In genomic region chr15:52789601-52790165, GRCh38 we compare ENCODE assay signal across 8 cellular contexts. TPM values are rescaled to one million over a fixed set of nuclear protein-coding genes. Genes with fewer than 3 reads are reported as not detected.
DNase-seq lines count a peak whose midpoint lies in the region; ATAC-seq and TF ChIP-seq lines count a peak whose summit lies in the region.

No MANE protein-coding gene starts in this region.

- peak overlapping the region; percentile 64 to 73 (median 65) for H3K4me3 ChIP-seq in skeletal muscle tissue (ENCODE audit: low read length in 3 of 3)

- H3K9me3 Mint-ChIP-seq in activated B cell treated with CpG ODN at 0.5 μM for 24 hours (peaks cover 4% of the 10 kb centered on the region), glutamatergic neuron (ENCODE audit: unreplicated experiment) (peaks cover 32% of the 10 kb centered on the region)

- intact Hi-C loops in activated B cell treated with CpG ODN at 0.5 μM for 24 hours (cut with micrococcal nuclease) = loop anchor here (1.0 to 10.0 kb wide), 3 partner anchors 9 to 925 kb away; no protein-coding TSS in a partner anchor

- H3K4me3 Mint-ChIP-seq in activated B cell treated with CpG ODN at 0.5 μM for 24 hours = peak overlapping the region; percentile 75
- H3K4me3 Mint-ChIP-seq in glutamatergic neuron (ENCODE audit: unreplicated experiment) = peak overlapping the region; percentile 94

- no peaks in the 10 kb centered on the region for H3K36me3 ChIP-seq in skeletal muscle tissue (ENCODE audit: control insufficient read depth in 3 of 3, insufficient read depth in 3 of 3, low read length in 3 of 3)

- H3K27me3 ChIP-seq in skeletal muscle tissue (ENCODE audit: control insufficient read depth in 3 of 3, insufficient read depth in 3 of 3, low read length in 3 of 3) = peaks cover 76 to 91% (median 78%) of the 10 kb centered on the region in 3 donors

- CTCF ChIA-PET in activated B cell treated with CpG ODN at 0.5 μM for 24 hours (lab: Charles Lee) = no interaction called here

- DNase-seq in EL (peak; percentile 18), activated B cell treated with CpG ODN at 0.5 μM for 24 hours (no peak), glutamatergic neuron (peak; percentile 71)

- H3K27me3 Mint-ChIP-seq in activated B cell treated with CpG ODN at 0.5 μM for 24 hours = peaks cover 65% of the 10 kb centered on the region
- H3K27me3 Mint-ChIP-seq in glutamatergic neuron (ENCODE audit: unreplicated experiment) = peaks cover 26% of the 10 kb centered on the region

- peaks cover 28% of the 10 kb centered on the region for H3K4me1 Mint-ChIP-seq in activated B cell treated with CpG ODN at 0.5 μM for 24 hours
- H3K4me1 Mint-ChIP-seq in glutamatergic neuron (ENCODE audit: low read depth, unreplicated experiment) = peaks cover 20% of the 10 kb centered on the region

- no peaks in the 10 kb centered on the region for H3K36me3 Mint-ChIP-seq in activated B cell treated with CpG ODN at 0.5 μM for 24 hours (ENCODE audit: low read depth)
- no peaks in the 10 kb centered on the region for H3K36me3 Mint-ChIP-seq in glutamatergic neuron (ENCODE audit: unreplicated experiment)

- no peak overlapping the region for H3K27ac ChIP-seq in skeletal muscle tissue (ENCODE audit: low read depth, low read length)

- POLR2A ChIA-PET in activated B cell treated with CpG ODN at 0.5 μM for 24 hours (lab: Charles Lee) = no interaction called here

- H3K9ac ChIP-seq in skeletal muscle tissue (ENCODE audit: low read depth in 1 of 3, low read length in 3 of 3) = peak overlapping the region in 1 of 3 donors; percentile 33

- peaks cover 29 to 53% (median 52%) of the 10 kb centered on the region in 3 donors for H3K4me1 ChIP-seq in skeletal muscle tissue (ENCODE audit: control insufficient read depth in 3 of 3, insufficient read depth in 3 of 3, low read length in 3 of 3)

- H3K9me3 ChIP-seq in skeletal muscle tissue (ENCODE audit: control insufficient read depth in 3 of 3, low read length in 3 of 3) = no peaks in the 10 kb centered on the region

- ATAC-seq in HG02840 (IDR thresholded peaks at IDR 0.05; ENCODE audit: low FRiP score, unreplicated experiment) (peak; percentile 18), activated B cell treated with CpG ODN at 0.5 μM for 24 hours (ENCODE audit: low read depth) (peak; percentile 40), HG03135 (IDR thresholded peaks at IDR 0.05; ENCODE audit: unreplicated experiment) (no peak), HG03520 (IDR thresholded peaks at IDR 0.05; ENCODE audit: unreplicated experiment) (no peak), GM21367 (IDR thresholded peaks at IDR 0.05; ENCODE audit: unreplicated experiment) (no peak)

- no peak for TF ChIP-seq CTCF in activated B cell treated with CpG ODN at 0.5 μM for 24 hours (IDR thresholded peaks at IDR 0.05)
- no peak for TF ChIP-seq CTCF in glutamatergic neuron (IDR thresholded peaks at IDR 0.05; ENCODE audit: partially characterized antibody, unreplicated experiment)

- H3K27ac Mint-ChIP-seq in activated B cell treated with CpG ODN at 0.5 μM for 24 hours (no peak overlapping the region), glutamatergic neuron (ENCODE audit: unreplicated experiment) (peak overlapping the region; percentile 94)

RNA-seq across cellular contexts. Expression of gene ONECUT1, which starts 0.5 kb away (rescaled TPM):
- total RNA-seq in activated B cell treated with CpG ODN at 0.5 μM for 24 hours = 0.44 TPM in 1 of 2 replicates, not detected in the other
- 48.9 TPM for total RNA-seq in glutamatergic neuron (ENCODE audit: unreplicated experiment)
- not detected for total RNA-seq in skeletal muscle tissue

Comparison
In these comparisons a context has a peak if more than half of its experiments do, and no peak if none do; other contexts are left out.
1. ATAC-seq: peak in HG02840 (single experiment) and activated B cell treated with CpG ODN at 0.5 μM for 24 hours (single experiment); none in HG03135 (single experiment), HG03520 (single experiment) and GM21367 (single experiment).
2. RNA of gene ONECUT1, which starts 0.5 kb away (total RNA-seq): 48.9 TPM in glutamatergic neuron (single experiment); 0.44 TPM in activated B cell treated with CpG ODN at 0.5 μM for 24 hours and not detected in skeletal muscle tissue (single experiment); every median in the first group is over 10 times any median in the second.